Comparison of ENCODE assay signal across 1 cellular context in the genomic region with DNA sequence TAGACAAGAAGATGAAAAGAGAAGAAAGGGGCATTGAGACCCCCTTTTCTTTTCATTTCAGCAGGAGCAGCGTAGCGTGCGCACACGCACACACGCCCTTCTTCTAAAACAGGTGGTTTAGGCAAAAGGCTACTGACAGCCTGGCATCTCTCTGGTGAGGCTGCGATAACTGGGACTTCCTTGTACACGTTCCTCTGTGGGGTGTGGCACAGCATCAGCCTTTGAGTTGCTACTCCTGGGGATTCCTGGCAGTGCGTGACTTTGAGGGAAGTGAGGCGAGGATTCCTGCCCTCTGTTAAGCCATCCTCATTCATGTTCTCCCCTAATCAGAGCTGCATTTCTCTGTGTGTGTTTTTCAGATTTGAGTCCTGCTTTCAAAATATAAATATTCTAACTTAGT.
TF ChIP-seq lines count a peak whose summit lies in the region.

No MANE protein-coding gene starts in this region.

TF ChIP-seq in WTC11, 78 proteins besides CTCF, POLR2A, EP300 and RAD21 (continued from another document):
- TF ChIP-seq CDX4 (CRISPR knock-in tag; IDR thresholded peaks at IDR 0.05; ENCODE audit: borderline replicate concordance) (no peak), CREB1 (CRISPR knock-in tag; IDR thresholded peaks at IDR 0.05) (no peak), USF2 (CRISPR knock-in tag; IDR thresholded peaks at IDR 0.05) (no peak), NFATC4 (CRISPR knock-in tag; IDR thresholded peaks at IDR 0.05) (no peak), ZBTB21 (CRISPR knock-in tag; IDR thresholded peaks at IDR 0.05; ENCODE audit: borderline replicate concordance) (no peak), ZNF219 (CRISPR knock-in tag; IDR thresholded peaks at IDR 0.05; ENCODE audit: borderline replicate concordance) (no peak), USF1 (CRISPR knock-in tag; IDR thresholded peaks at IDR 0.05) (no peak), ETV6 (CRISPR knock-in tag; IDR thresholded peaks at IDR 0.05) (no peak), ATF1 (CRISPR knock-in tag; IDR thresholded peaks at IDR 0.05) (no peak), ATF3 (CRISPR knock-in tag; conservative IDR thresholded peaks at IDR 0.05) (no peak), FOXP4 (CRISPR knock-in tag; IDR thresholded peaks at IDR 0.05) (no peak), E2F5 (CRISPR knock-in tag; IDR thresholded peaks at IDR 0.05) (no peak), PRDM15 (CRISPR knock-in tag; IDR thresholded peaks at IDR 0.05) (no peak), JAZF1 (CRISPR knock-in tag; IDR thresholded peaks at IDR 0.05) (no peak)
- TF ChIP-seq, protein P1, sequence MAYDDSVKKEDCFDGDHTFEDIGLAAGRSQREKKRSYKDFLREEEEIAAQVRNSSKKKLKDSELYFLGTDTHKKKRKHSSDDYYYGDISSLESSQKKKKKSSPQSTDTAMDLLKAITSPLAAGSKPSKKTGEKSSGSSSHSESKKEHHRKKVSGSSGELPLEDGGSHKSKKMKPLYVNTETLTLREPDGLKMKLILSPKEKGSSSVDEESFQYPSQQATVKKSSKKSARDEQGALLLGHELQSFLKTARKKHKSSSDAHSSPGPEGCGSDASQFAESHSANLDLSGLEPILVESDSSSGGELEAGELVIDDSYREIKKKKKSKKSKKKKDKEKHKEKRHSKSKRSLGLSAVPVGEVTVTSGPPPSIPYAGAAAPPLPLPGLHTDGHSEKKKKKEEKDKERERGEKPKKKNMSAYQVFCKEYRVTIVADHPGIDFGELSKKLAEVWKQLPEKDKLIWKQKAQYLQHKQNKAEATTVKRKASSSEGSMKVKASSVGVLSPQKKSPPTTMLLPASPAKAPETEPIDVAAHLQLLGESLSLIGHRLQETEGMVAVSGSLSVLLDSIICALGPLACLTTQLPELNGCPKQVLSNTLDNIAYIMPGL (CRISPR knock-in tag; IDR thresholded peaks at IDR 0.05), result no peak
- TF ChIP-seq, protein P2, sequence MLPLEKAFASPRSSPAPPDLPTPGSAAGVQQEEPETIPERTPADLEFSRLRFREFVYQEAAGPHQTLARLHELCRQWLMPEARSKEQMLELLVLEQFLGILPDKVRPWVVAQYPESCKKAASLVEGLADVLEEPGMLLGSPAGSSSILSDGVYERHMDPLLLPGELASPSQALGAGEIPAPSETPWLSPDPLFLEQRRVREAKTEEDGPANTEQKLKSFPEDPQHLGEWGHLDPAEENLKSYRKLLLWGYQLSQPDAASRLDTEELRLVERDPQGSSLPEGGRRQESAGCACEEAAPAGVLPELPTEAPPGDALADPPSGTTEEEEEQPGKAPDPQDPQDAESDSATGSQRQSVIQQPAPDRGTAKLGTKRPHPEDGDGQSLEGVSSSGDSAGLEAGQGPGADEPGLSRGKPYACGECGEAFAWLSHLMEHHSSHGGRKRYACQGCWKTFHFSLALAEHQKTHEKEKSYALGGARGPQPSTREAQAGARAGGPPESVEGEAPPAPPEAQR (CRISPR knock-in tag; IDR thresholded peaks at IDR 0.05), result no peak
